Comparison of ENCODE assay signal across 22 cellular contexts in genomic region chr12:54975272-54975671, GRCh38. TPM values are rescaled to one million over a fixed set of nuclear protein-coding genes. Genes with fewer than 3 reads are reported as not detected.
DNase-seq lines count a peak whose midpoint lies in the region; ATAC-seq and TF ChIP-seq lines count a peak whose summit lies in the region.
"Had no signal": no experiment of that assay in that cellular context is flagged by ENCODE, and none has a peak within 500 bp of the region (broad histone marks: within the 10 kb centered on the region; RNA-seq: fewer than 3 reads in every experiment).

No MANE protein-coding gene starts in this region.

- intact Hi-C loops in natural killer cell (cut with micrococcal nuclease), result no loop called here
- intact Hi-C loops in activated T-helper 1 cell treated with anti-CD3 and anti-CD28 coated beads, Interleukin-12 subunit alpha, Interleukin-12 subunit beta, Interleukin-2, Interleukin-4 antibody, amounts not matched to agents 30 ng/mL and 10 ng/mL and 1 ng/mL, durations not matched to agents 14 hours and 24 hours and 36 hours (cut with micrococcal nuclease), result no loop called here

- peaks cover 64 to 70% of the 10 kb centered on the region in 2 donors for H3K4me1 Mint-ChIP-seq in natural killer cell
- H3K4me1 Mint-ChIP-seq in natural killer cell treated with Interleukin-12 subunit alpha and Interleukin-12 subunit beta and Interleukin-15 and Interleukin-18, amount 100 ng/mL, for 72 hours (ENCODE audit: low read depth in 2 of 2), result peaks cover 44 to 50% of the 10 kb centered on the region in 2 donors
- peaks cover 87% of the 10 kb centered on the region for H3K4me1 Mint-ChIP-seq in activated T-helper 1 cell treated with anti-CD3 and anti-CD28 coated beads, Interleukin-12 subunit alpha, Interleukin-12 subunit beta, Interleukin-2, Interleukin-4 antibody, amounts not matched to agents 30 ng/mL and 10 ng/mL and 1 ng/mL, durations not matched to agents 14 hours and 24 hours and 36 hours (ENCODE audit: low read depth)

- H3K9me3 Mint-ChIP-seq in natural killer cell, result no peaks in the 10 kb centered on the region
- H3K9me3 Mint-ChIP-seq in natural killer cell treated with Interleukin-12 subunit alpha and Interleukin-12 subunit beta and Interleukin-15 and Interleukin-18, amount 100 ng/mL, for 72 hours, result no peaks in the 10 kb centered on the region
- no peaks in the 10 kb centered on the region for H3K9me3 Mint-ChIP-seq in activated T-helper 1 cell treated with anti-CD3 and anti-CD28 coated beads, Interleukin-12 subunit alpha, Interleukin-12 subunit beta, Interleukin-2, Interleukin-4 antibody, amounts not matched to agents 30 ng/mL and 10 ng/mL and 1 ng/mL, durations not matched to agents 14 hours and 24 hours and 36 hours
- H3K9me3 Mint-ChIP-seq: CD14-positive monocyte, memory B cell had no signal

- no peak overlapping the region for H3K4me3 Mint-ChIP-seq in natural killer cell
- H3K4me3 Mint-ChIP-seq in natural killer cell treated with Interleukin-12 subunit alpha and Interleukin-12 subunit beta and Interleukin-15 and Interleukin-18, amount 100 ng/mL, for 72 hours, result no peak overlapping the region
- H3K4me3 Mint-ChIP-seq in activated T-helper 1 cell treated with anti-CD3 and anti-CD28 coated beads, Interleukin-12 subunit alpha, Interleukin-12 subunit beta, Interleukin-2, Interleukin-4 antibody, amounts not matched to agents 30 ng/mL and 10 ng/mL and 1 ng/mL, durations not matched to agents 14 hours and 24 hours and 36 hours, result peak overlapping the region; percentile 34
- H3K4me3 Mint-ChIP-seq: CD14-positive monocyte, memory B cell had no signal

- H3K27ac Mint-ChIP-seq in natural killer cell, result peak overlapping the region; percentile 31 to 48
- peak overlapping the region in 1 of 2 donors; percentile 85 for H3K27ac Mint-ChIP-seq in natural killer cell treated with Interleukin-12 subunit alpha and Interleukin-12 subunit beta and Interleukin-15 and Interleukin-18, amount 100 ng/mL, for 72 hours
- H3K27ac Mint-ChIP-seq in activated T-helper 1 cell treated with anti-CD3 and anti-CD28 coated beads, Interleukin-12 subunit alpha, Interleukin-12 subunit beta, Interleukin-2, Interleukin-4 antibody, amounts not matched to agents 30 ng/mL and 10 ng/mL and 1 ng/mL, durations not matched to agents 14 hours and 24 hours and 36 hours, result no peak overlapping the region
- H3K27ac Mint-ChIP-seq: CD14-positive monocyte, memory B cell had no signal

- no peak for TF ChIP-seq CTCF in natural killer cell (IDR thresholded peaks at IDR 0.05)

- no peaks in the 10 kb centered on the region for H3K27me3 Mint-ChIP-seq in natural killer cell (ENCODE audit: low read depth in 2 of 2)
- no peaks in the 10 kb centered on the region for H3K27me3 Mint-ChIP-seq in natural killer cell treated with Interleukin-12 subunit alpha and Interleukin-12 subunit beta and Interleukin-15 and Interleukin-18, amount 100 ng/mL, for 72 hours
- H3K27me3 Mint-ChIP-seq in activated T-helper 1 cell treated with anti-CD3 and anti-CD28 coated beads, Interleukin-12 subunit alpha, Interleukin-12 subunit beta, Interleukin-2, Interleukin-4 antibody, amounts not matched to agents 30 ng/mL and 10 ng/mL and 1 ng/mL, durations not matched to agents 14 hours and 24 hours and 36 hours (ENCODE audit: insufficient read depth), result no peaks in the 10 kb centered on the region
- H3K27me3 Mint-ChIP-seq: memory B cell had no signal

- DNase-seq in natural killer cell, result no peak
- DNase-seq in natural killer cell treated with Interleukin-12 subunit alpha and Interleukin-12 subunit beta and Interleukin-15 and Interleukin-18, amount 100 ng/mL, for 72 hours (ENCODE audit: low spot score), result no peak
- DNase-seq in activated T-helper 1 cell treated with anti-CD3 and anti-CD28 coated beads, Interleukin-12 subunit alpha, Interleukin-12 subunit beta, Interleukin-2, Interleukin-4 antibody, amounts not matched to agents 30 ng/mL and 10 ng/mL and 1 ng/mL, durations not matched to agents 14 hours and 24 hours and 36 hours (ENCODE audit: low spot score), result no peak
- peak; percentile 52 for DNase-seq in medulla oblongata (ENCODE audit: extremely low spot score)
- no peak for DNase-seq in KG1 (lab: John Stamatoyannopoulos, UW)
- DNase-seq: activated CD4-positive, alpha-beta T cell treated with anti-CD3 and anti-CD28 coated beads for 48 hours; brain microvascular endothelial cell; cortex of kidney; H7; kidney glomerular epithelial cell; NCI-H2081 treated with DMSO at 0.1 percent for 48 hours; NCI-H446 treated with DMSO at 0.1 percent for 48 hours; SIG-M5; spleen; stimulated activated CD4-positive, alpha-beta T cell treated with anti-CD3 and anti-CD28 coated beads, Interleukin-4, amount 100 ng/mL, for 4 hours had no signal

- H3K36me3 Mint-ChIP-seq in natural killer cell, result peaks cover 28% of the 10 kb centered on the region
- H3K36me3 Mint-ChIP-seq in natural killer cell treated with Interleukin-12 subunit alpha and Interleukin-12 subunit beta and Interleukin-15 and Interleukin-18, amount 100 ng/mL, for 72 hours, result peaks cover 39% of the 10 kb centered on the region
- H3K36me3 Mint-ChIP-seq in activated T-helper 1 cell treated with anti-CD3 and anti-CD28 coated beads, Interleukin-12 subunit alpha, Interleukin-12 subunit beta, Interleukin-2, Interleukin-4 antibody, amounts not matched to agents 30 ng/mL and 10 ng/mL and 1 ng/mL, durations not matched to agents 14 hours and 24 hours and 36 hours (ENCODE audit: low read depth), result peaks cover 84% of the 10 kb centered on the region

- ATAC-seq in natural killer cell (no peak), GM21619 (IDR thresholded peaks at IDR 0.05; ENCODE audit: unreplicated experiment) (no peak), HG02852 (IDR thresholded peaks at IDR 0.05; ENCODE audit: unreplicated experiment) (no peak)
- no peak for ATAC-seq in natural killer cell treated with Interleukin-12 subunit alpha and Interleukin-12 subunit beta and Interleukin-15 and Interleukin-18, amount 100 ng/mL, for 72 hours
- ATAC-seq: HepG2, Panc1 had no signal

RNA-seq across cellular contexts. Expression of gene TESPA1, which starts 9.3 kb away (rescaled TPM):
- 10 to 100 TPM; 39.9 to 59.6 (median 53.5) TPM for total RNA-seq in natural killer cell
- 10 to 100 TPM; 45.9 to 67.2 TPM for total RNA-seq in natural killer cell treated with Interleukin-12 subunit alpha and Interleukin-12 subunit beta and Interleukin-15 and Interleukin-18, amount 100 ng/mL, for 72 hours
- 179 and 181 TPM in 2 replicates for total RNA-seq in activated T-helper 1 cell treated with anti-CD3 and anti-CD28 coated beads, Interleukin-12 subunit alpha, Interleukin-12 subunit beta, Interleukin-2, Interleukin-4 antibody, amounts not matched to agents 30 ng/mL and 10 ng/mL and 1 ng/mL, durations not matched to agents 14 hours and 24 hours and 36 hours
- total RNA-seq: H7, HepG2, osteoblast had no signal

RNA-seq across cellular contexts. Expression of gene NEUROD4, which starts 44.5 kb away (rescaled TPM):
- total RNA-seq in natural killer cell, result not detected
- total RNA-seq in natural killer cell treated with Interleukin-12 subunit alpha and Interleukin-12 subunit beta and Interleukin-15 and Interleukin-18, amount 100 ng/mL, for 72 hours, result not detected
- 0.05 TPM in 1 of 2 replicates, not detected in the other for total RNA-seq in activated T-helper 1 cell treated with anti-CD3 and anti-CD28 coated beads, Interleukin-12 subunit alpha, Interleukin-12 subunit beta, Interleukin-2, Interleukin-4 antibody, amounts not matched to agents 30 ng/mL and 10 ng/mL and 1 ng/mL, durations not matched to agents 14 hours and 24 hours and 36 hours
- total RNA-seq: H7, HepG2, osteoblast, spleen had no signal
